Comparison of ENCODE assay signal across 8 cellular contexts in the genomic region with DNA sequence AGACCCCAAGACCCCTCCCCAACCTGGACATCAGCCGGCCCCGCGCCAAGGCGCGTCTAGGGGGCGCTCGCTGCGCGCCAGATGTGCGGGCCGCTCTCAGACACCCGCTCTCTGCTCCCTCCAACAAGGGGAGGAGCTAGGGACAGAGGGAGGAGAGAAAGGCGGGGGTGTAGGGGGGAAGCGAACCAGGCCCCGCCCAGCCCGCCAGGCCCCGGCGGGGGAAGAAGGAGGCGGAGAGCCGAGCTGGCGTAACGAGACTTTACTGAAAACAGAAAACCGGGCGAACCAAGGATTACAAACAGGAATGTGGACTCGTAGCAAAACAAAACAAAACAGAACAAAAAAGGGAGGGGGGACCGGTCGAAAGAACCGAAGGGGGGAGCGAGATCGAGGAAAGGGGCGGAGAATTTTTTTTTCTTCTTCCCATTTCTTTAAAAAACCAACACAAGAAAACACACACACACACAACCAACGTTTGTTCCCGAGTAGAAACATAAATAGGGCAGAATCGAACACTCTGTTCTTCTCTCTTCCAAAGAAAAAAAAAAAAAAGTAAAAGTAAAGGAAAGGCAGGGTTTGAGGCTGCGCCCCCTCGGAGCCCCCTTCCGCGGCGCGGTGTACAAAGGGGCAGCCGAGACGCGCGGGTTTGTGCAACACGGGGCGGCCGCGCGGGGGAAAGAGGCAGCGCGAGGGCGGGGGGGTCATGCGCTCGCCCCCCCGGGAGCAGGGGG. TPM values are rescaled to one million over a fixed set of nuclear protein-coding genes. Genes with fewer than 3 reads are reported as not detected.
A peak's percentile ranks its signal among the peaks of the same experiment; 100 is the strongest.
DNase-seq lines count a peak whose midpoint lies in the region; ATAC-seq and TF ChIP-seq lines count a peak whose summit lies in the region.

No MANE protein-coding gene starts in this region.

- intact Hi-C loops in CD14-positive monocyte (cut with micrococcal nuclease) (loop anchor here (1.0 to 10.0 kb wide), 3 partner anchors 43 to 135 kb away; partner anchors contain the start of genes LSM4 (in 2 of the 2) and SSBP4 (in 1 of the 2)), left ventricle myocardium inferior (cut with micrococcal nuclease) (loop anchor here (2.0 kb wide), 1 partner anchor 43 kb away; the partner anchor contains the start of gene LSM4), posterior vena cava (cut with DNase I) (loop anchor here (5.0 to 10.0 kb wide), 2 partner anchors 43 to 135 kb away; partner anchors contain the start of genes LSM4 (in 1 of the 2) and SSBP4 (in 1 of the 2)), upper lobe of right lung (cut with DNase I) (loop anchor here (5.0 kb wide), 1 partner anchor 43 kb away; the partner anchor contains the start of gene LSM4)

- peaks cover 8% of the 10 kb centered on the region; the same call in 1 of the 2 replicates for H4K20me1 ChIP-seq in GM23248 (ENCODE audit: insufficient read depth)

- no peaks in the 10 kb centered on the region for H3K9me2 ChIP-seq in GM23248 (ENCODE audit: insufficient read depth)

- H3K27ac Mint-ChIP-seq in CD14-positive monocyte = peak overlapping the region; percentile 95 to 99 (median 98)

- H3K4me1 Mint-ChIP-seq in CD14-positive monocyte = peaks cover 48% of the 10 kb centered on the region

- H3K9me3 ChIP-seq in GM23248 (ENCODE audit: low read depth) = no peaks in the 10 kb centered on the region
- H3K9me3 ChIP-seq in left ventricle myocardium inferior (replicated peaks) = no peaks in the 10 kb centered on the region
- no peaks in the 10 kb centered on the region for H3K9me3 ChIP-seq in upper lobe of right lung

- peak; percentile 91 for DNase-seq in CD14-positive monocyte (ENCODE audit: low spot score)
- DNase-seq in GM23248 = peak; percentile 97
- peak; percentile 92 for DNase-seq in NCI-H146 treated with DMSO at 0.1 percent for 48 hours (lab: John Stamatoyannopoulos, UW; ENCODE audit: unreplicated experiment)
- DNase-seq in T-helper 1 cell = peak; percentile 80 to 96 (median 86)
- peak; percentile 67 for DNase-seq in amniotic stem cell (lab: John Stamatoyannopoulos, UW)
- DNase-seq in left ventricle myocardium inferior = peak; percentile 91
- peak; percentile 96 for DNase-seq in posterior vena cava (ENCODE audit: low spot score)
- peak; percentile 95 for DNase-seq in upper lobe of right lung

- ATAC-seq in upper lobe of right lung = peak; percentile 78

- in situ Hi-C loops in GM23248 (cut with MboI) = loop anchor here (5.0 kb wide), 1 partner anchor 43 kb away; the partner anchor contains the start of gene LSM4

- H3K27me3 ChIP-seq in GM23248 (replicated peaks; ENCODE audit: insufficient read depth) (no peaks in the 10 kb centered on the region), left ventricle myocardium inferior (ENCODE audit: low read depth) (no peaks in the 10 kb centered on the region), upper lobe of right lung (no peaks in the 10 kb centered on the region)

- H3K27ac ChIP-seq in GM23248 = peak overlapping the region; percentile 95
- H3K27ac ChIP-seq in left ventricle myocardium inferior (replicated peaks) = peak overlapping the region; percentile 97
- peak overlapping the region; percentile 100 for H3K27ac ChIP-seq in upper lobe of right lung

- H3F3A ChIP-seq in GM23248 (ENCODE audit: insufficient read depth) = peaks cover 39% of the 10 kb centered on the region

- H3K9ac ChIP-seq in GM23248 = peak overlapping the region; percentile 99

- H3K27me3 Mint-ChIP-seq in CD14-positive monocyte (ENCODE audit: low read depth in 3 of 3) = peaks cover 0 to 5% (median 2%) of the 10 kb centered on the region in 3 donors

- peaks cover 49% of the 10 kb centered on the region for H3K79me2 ChIP-seq in GM23248 (ENCODE audit: insufficient read depth)

- peaks cover 31% of the 10 kb centered on the region for H3K4me1 ChIP-seq in GM23248 (ENCODE audit: insufficient read depth)
- peaks cover 71% of the 10 kb centered on the region for H3K4me1 ChIP-seq in left ventricle myocardium inferior
- peaks cover 45% of the 10 kb centered on the region for H3K4me1 ChIP-seq in upper lobe of right lung

- peaks cover 22 to 51% of the 10 kb centered on the region in 2 donors for H3K36me3 Mint-ChIP-seq in CD14-positive monocyte

- H3K36me3 ChIP-seq in GM23248 (ENCODE audit: low read depth) (peaks cover 8% of the 10 kb centered on the region), left ventricle myocardium inferior (peaks cover 16% of the 10 kb centered on the region), upper lobe of right lung (peaks cover 13% of the 10 kb centered on the region)

- peak overlapping the region; percentile 93 for H3K4me2 ChIP-seq in GM23248 (ENCODE audit: unreplicated experiment)

- TF ChIP-seq CTCF in CD14-positive monocyte (IDR thresholded peaks at IDR 0.05) = peak; percentile 92
- TF ChIP-seq CTCF in left ventricle myocardium inferior (IDR thresholded peaks at IDR 0.05; ENCODE audit: borderline replicate concordance) = peak; percentile 90
- peak; percentile 89 for TF ChIP-seq CTCF in upper lobe of right lung (IDR thresholded peaks at IDR 0.05)

- no peak overlapping the region for H2AFZ ChIP-seq in GM23248

- peak overlapping the region; percentile 95 to 97 for H3K4me3 Mint-ChIP-seq in CD14-positive monocyte

- H3K4me3 ChIP-seq in GM23248 (peak overlapping the region; percentile 89), left ventricle myocardium inferior (peak overlapping the region; percentile 100), upper lobe of right lung (peak overlapping the region; percentile 88)

- 0 to 2% methylated on average over 26 to 54 of the region's 55 CpGs for WGBS in GM23248 (ENCODE audit: low coverage in 1 of 2, low lambda C conversion rate in 2 of 2, missing lambda C conversion rate in 2 of 2), 2 experiments

- peaks cover 0 to 8% (median 5%) of the 10 kb centered on the region in 7 donors for H3K9me3 Mint-ChIP-seq in CD14-positive monocyte

RNA-seq across cellular contexts. Expression of gene JUND, which starts 1.7 kb away (rescaled TPM):
- 10 to 100 TPM; 22.5 to 86.9 TPM for polyA plus RNA-seq in CD14-positive monocyte
- total RNA-seq in GM23248 (2014; rRNA removed; shearing (Covaris generic)) = 123 and 172 TPM in 2 replicates
- polyA plus RNA-seq in GM23248 (2016; fragmentation: Nextera tagmentation; extraction: Ambion mirVana) = 15.3 and 17.9 TPM in 2 replicates
- total RNA-seq in left ventricle myocardium inferior = 107 TPM
- total RNA-seq in posterior vena cava = 100 to 1,000 TPM; 192 to 231 TPM
- 204 TPM for total RNA-seq in upper lobe of right lung

RNA-seq across cellular contexts. Expression of gene IQCN, which starts 5.4 kb away (rescaled TPM):
- polyA plus RNA-seq in CD14-positive monocyte (not detected), GM23248 (2016; fragmentation: Nextera tagmentation; extraction: Ambion mirVana) (0.16 and 0.33 TPM in 2 replicates)
- 0.11 and 0.25 TPM in 2 replicates for total RNA-seq in GM23248 (2014; rRNA removed; shearing (Covaris generic))
- total RNA-seq in left ventricle myocardium inferior (0.49 TPM), posterior vena cava (1 to 10 TPM; 2.6 to 4.9 TPM), upper lobe of right lung (4.9 TPM)

RNA-seq across cellular contexts. Expression of gene LSM4, which starts 43.2 kb away (rescaled TPM):
- polyA plus RNA-seq in CD14-positive monocyte (100 to 1,000 TPM in 1 of 2 donors, 10 to 100 TPM in 1; 97.0 to 143 TPM), GM23248 (2016; fragmentation: Nextera tagmentation; extraction: Ambion mirVana) (200 and 208 TPM in 2 replicates)
- total RNA-seq in GM23248 (2014; rRNA removed; shearing (Covaris generic)) = 167 and 203 TPM in 2 replicates
- total RNA-seq in left ventricle myocardium inferior (94.8 TPM), posterior vena cava (10 to 100 TPM; 44.4 to 46.9 TPM), upper lobe of right lung (76.9 TPM)

RNA-seq across cellular contexts. Expression of gene PDE4C, which starts 53.4 kb away (rescaled TPM):
- polyA plus RNA-seq in CD14-positive monocyte (not detected), GM23248 (2016; fragmentation: Nextera tagmentation; extraction: Ambion mirVana) (0.40 and 1.0 TPM in 2 replicates)
- total RNA-seq in GM23248 (2014; rRNA removed; shearing (Covaris generic)) = under 0.01 and 0.22 TPM in 2 replicates
- total RNA-seq in left ventricle myocardium inferior (2.4 TPM), posterior vena cava (1 to 10 TPM in 1 of 2 donors, under 1 TPM in 1; 0.90 to 1.1 TPM), upper lobe of right lung (7.6 TPM)

Comparison
In these comparisons a context has a peak if more than half of its experiments do, and no peak if none do; other contexts are left out.
1. Peak in every context shown above with its lines: DNase-seq, ATAC-seq, H3K4me3 ChIP-seq and H3K27ac ChIP-seq.